ENCODE assay signal across 11 cellular contexts in the genomic region with DNA sequence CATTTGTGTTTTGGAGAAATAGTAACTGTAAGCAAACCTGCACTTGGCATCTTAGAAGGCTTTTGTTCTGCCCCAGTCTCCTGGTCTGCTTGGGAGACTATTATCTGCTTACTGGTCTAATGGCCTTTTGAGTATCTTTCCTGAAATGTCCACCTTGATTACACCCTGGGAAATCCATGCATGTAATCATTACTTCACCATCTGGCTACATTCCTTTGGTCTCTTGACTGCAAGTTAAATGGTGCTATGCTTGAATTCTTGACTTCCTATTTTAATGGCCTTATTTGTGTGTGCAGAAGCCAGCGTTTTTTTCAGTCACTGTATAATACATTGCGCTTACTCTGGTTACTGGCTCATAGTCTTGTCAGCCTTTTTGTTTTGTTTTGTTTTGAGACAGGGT. TPM values are rescaled to one million over a fixed set of nuclear protein-coding genes. Genes with fewer than 3 reads are reported as not detected.
DNase-seq lines count a peak whose midpoint lies in the region; ATAC-seq and TF ChIP-seq lines count a peak whose summit lies in the region.
"Had no signal": no experiment of that assay in that cellular context is flagged by ENCODE, and none has a peak within 500 bp of the region (broad histone marks: within the 10 kb centered on the region; RNA-seq: fewer than 3 reads in every experiment).

No MANE protein-coding gene starts in this region.

- BruUV-seq in IMR-90 (replicated peaks; lab: Mats Ljungman, UMichigan), result no TSS peak

- WGBS in IMR-90 (ENCODE audit: extremely low coverage in 2 of 2, insufficient read length in 1 of 2), 2 experiments, result no CpG with 5 or more reads among the region's 2 CpGs
- WGBS in aorta, 2 donors, result 26 to 62% methylated on average over 2 of the region's 2 CpGs
- 29% methylated on average over 2 of the region's 2 CpGs for WGBS in right cardiac atrium

- H3K4me2 ChIP-seq in IMR-90 (ENCODE audit: low read depth, low read length), result peak overlapping the region; percentile 0; the same call in 1 of the 2 replicates

- H2AK9ac ChIP-seq in IMR-90 (replicated peaks; ENCODE audit: low read depth, low read length, poor library complexity), result no peak overlapping the region

- dilution Hi-C loops in IMR-90 (cut with HindIII; ENCODE audit: low sequenced_read_pairs, unreplicated experiment), result loop anchor here (25.0 kb wide), 1 partner anchor 118 kb away; no protein-coding TSS in a partner anchor

- in situ Hi-C loops in IMR-90 (cut with MboI; ENCODE audit: low sequenced_read_pairs) (no loop called here), astrocyte of the spinal cord (cut with HindIII; ENCODE audit: low sequenced_read_pairs) (no loop called here)

- H2BK5ac ChIP-seq in IMR-90 (ENCODE audit: low read depth, low read length, poor library complexity, severe bottlenecking), result no peak overlapping the region

- H3K14ac ChIP-seq in IMR-90 (replicated peaks; ENCODE audit: low read depth, low read length), result no peak overlapping the region; the same call in 1 of the 2 replicates

- peaks cover 3% of the 10 kb centered on the region; the same call in 1 of the 2 replicates for H3K9me1 ChIP-seq in IMR-90 (ENCODE audit: insufficient read depth, low read length)

- H3K18ac ChIP-seq in IMR-90 (ENCODE audit: low read depth, low read length), result no peak overlapping the region

- TF ChIP-seq CTCF in AG04450 (IDR thresholded peaks at IDR 0.05; ENCODE audit: low read depth, low read length), result no peak
- TF ChIP-seq CTCF in IMR-90 (conservative IDR thresholded peaks at IDR 0.05; ENCODE audit: low read depth, low read length), result no peak
- no peak for TF ChIP-seq CTCF in astrocyte of the spinal cord (IDR thresholded peaks at IDR 0.05; ENCODE audit: low read depth, low read length)

- H3K27ac ChIP-seq in AG04450 (ENCODE audit: low read depth, low read length) (peak overlapping the region; percentile 79), IMR-90 (ENCODE audit: insufficient read depth, low read length) (peak overlapping the region; percentile 46; the same call in 1 of the 2 replicates), aorta (ENCODE audit: low read depth in 1 of 2, low read length in 2 of 2) (no peak overlapping the region), right cardiac atrium (ENCODE audit: low read length) (no peak overlapping the region)

- no peak overlapping the region for H3K56ac ChIP-seq in IMR-90 (ENCODE audit: extremely low read depth, insufficient read depth, low read length)

- DNase-seq in AG04450 (ENCODE audit: low read depth, low spot score), result no peak
- DNase-seq in IMR-90, result peak; percentile 65
- DNase-seq in astrocyte of the spinal cord (ENCODE audit: low read depth, low spot score), result peak; percentile 60
- peak; percentile 28 for DNase-seq in myocyte (ENCODE audit: low read depth)
- no peak for DNase-seq in aorta
- DNase-seq in right cardiac atrium, result no peak
- DNase-seq: activated effector memory CD4-positive, alpha-beta T cell treated with anti-CD3 and anti-CD28 coated beads, Interleukin-2, amount 50 U/mL, for 16 hours; MV-4-11; stomach had no signal

- H4K20me1 ChIP-seq in IMR-90 (ENCODE audit: insufficient read depth, low read length), result peaks cover 18% of the 10 kb centered on the region

- no peak overlapping the region for H4K8ac ChIP-seq in IMR-90 (ENCODE audit: low read depth in 2 of 2, low read length in 2 of 2)

- peaks cover 59% of the 10 kb centered on the region for H3K36me3 ChIP-seq in IMR-90 (ENCODE audit: control insufficient read depth, insufficient read depth, low read length)
- H3K36me3 ChIP-seq in aorta (ENCODE audit: control insufficient read depth in 1 of 2, insufficient read depth in 2 of 2, low read length in 1 of 2), result peaks cover 4 to 19% of the 10 kb centered on the region in 2 donors

- no peak for TF ChIP-seq RAD21 in IMR-90 (IDR thresholded peaks at IDR 0.05; ENCODE audit: low read length)

- H3K9ac ChIP-seq in IMR-90 (ENCODE audit: low read depth, low read length), result no peak overlapping the region

- H3K79me1 ChIP-seq in IMR-90 (ENCODE audit: low read depth in 1 of 2, low read length in 2 of 2), result peaks cover 23 to 58% of the 10 kb centered on the region in 2 experiments; a peak in 3 of 4 replicates

- CTCF ChIA-PET in AG04450 (lab: Charles Lee) (interaction anchor here (1.2 to 5.7 kb wide), 3 partner anchors 12 to 133 kb away, joined by 3 to 31 read pairs (median 24); no protein-coding TSS in a partner anchor), IMR-90 (lab: Yijun Ruan, JAX) (no interaction called here)

- H2BK120ac ChIP-seq in IMR-90 (ENCODE audit: low read depth, low read length), result no peak overlapping the region

- peak; percentile 26 for ATAC-seq in IMR-90 (ENCODE audit: low read depth)
- ATAC-seq in aorta (ENCODE audit: low FRiP score), result no peak
- ATAC-seq in HG02981 (IDR thresholded peaks at IDR 0.05; ENCODE audit: unreplicated experiment), result no peak
- no peak for ATAC-seq in right cardiac atrium
- no peak for ATAC-seq in HG02840 (IDR thresholded peaks at IDR 0.05; ENCODE audit: low FRiP score, unreplicated experiment)

- POLR2A ChIA-PET in AG04450 (lab: Yijun Ruan, JAX), result no interaction called here
- POLR2A ChIA-PET in IMR-90 (lab: Charles Lee; ENCODE audit: unreplicated experiment), result no interaction called here

- H3K4me3 ChIP-seq in AG04450 (ENCODE audit: low read depth, low read length) (no peak overlapping the region), IMR-90 (ENCODE audit: insufficient read depth, low read depth, low read length) (no peak overlapping the region), astrocyte of the spinal cord (ENCODE audit: low read depth, low read length) (no peak overlapping the region), aorta (ENCODE audit: low read length in 2 of 2) (no peak overlapping the region), right cardiac atrium (ENCODE audit: low read length) (no peak overlapping the region)
- H3K4me3 ChIP-seq: stomach had no signal

- H2BK15ac ChIP-seq in IMR-90 (ENCODE audit: low read depth, low read length), result no peak overlapping the region

- no peak overlapping the region for H2AFZ ChIP-seq in IMR-90 (replicated peaks; ENCODE audit: low read length, poor library complexity)

- no peak overlapping the region for H4K91ac ChIP-seq in IMR-90 (ENCODE audit: insufficient read depth, low read depth, low read length)

- H4K5ac ChIP-seq in IMR-90 (ENCODE audit: low read depth, low read length), result no peak overlapping the region

- H2BK20ac ChIP-seq in IMR-90 (ENCODE audit: low read depth, low read length), result no peak overlapping the region

- intact Hi-C loops in IMR-90 (cut with micrococcal nuclease), result no loop called here
- intact Hi-C loops in aorta (cut with DNase I), result no loop called here
- intact Hi-C loops in right cardiac atrium (cut with DNase I), result no loop called here

- no peak overlapping the region for H3K4ac ChIP-seq in IMR-90 (ENCODE audit: low read depth, low read length)

- H3K27me3 ChIP-seq in AG04450 (ENCODE audit: control insufficient read depth, insufficient read depth, low read length) (no peaks in the 10 kb centered on the region), IMR-90 (ENCODE audit: control insufficient read depth, insufficient read depth, low read length) (no peaks in the 10 kb centered on the region), aorta (ENCODE audit: control insufficient read depth in 1 of 2, insufficient read depth in 2 of 2, low read length in 1 of 2) (no peaks in the 10 kb centered on the region), right cardiac atrium (ENCODE audit: control insufficient read depth, insufficient read depth) (no peaks in the 10 kb centered on the region)
- H3K27me3 ChIP-seq: stomach had no signal

- no peak for TF ChIP-seq POLR2A in IMR-90 (IDR thresholded peaks at IDR 0.05; ENCODE audit: low read depth, low read length)

- H3K9me3 ChIP-seq in AG04450 (ENCODE audit: control insufficient read depth, insufficient read depth, low read length), result no peaks in the 10 kb centered on the region
- no peaks in the 10 kb centered on the region for H3K9me3 ChIP-seq in IMR-90 (ENCODE audit: control insufficient read depth, insufficient read depth, low read length)
- no peaks in the 10 kb centered on the region for H3K9me3 ChIP-seq in aorta (ENCODE audit: control insufficient read depth, low read length)
- H3K9me3 ChIP-seq in right cardiac atrium (ENCODE audit: control insufficient read depth, low read length), result no peaks in the 10 kb centered on the region
- H3K9me3 ChIP-seq: stomach had no signal

- no peak overlapping the region for H2AK5ac ChIP-seq in IMR-90 (ENCODE audit: low read depth, low read length)

- peaks cover 15% of the 10 kb centered on the region for H3K4me1 ChIP-seq in IMR-90 (ENCODE audit: control insufficient read depth, insufficient read depth, low read length)
- H3K4me1 ChIP-seq in aorta (ENCODE audit: control insufficient read depth in 1 of 2, insufficient read depth in 2 of 2, low read length in 2 of 2), result peaks cover 0 to 3% of the 10 kb centered on the region in 2 donors
- H3K4me1 ChIP-seq in right cardiac atrium (ENCODE audit: control insufficient read depth, insufficient read depth, low read length), result no peaks in the 10 kb centered on the region

- H3K23ac ChIP-seq in IMR-90 (ENCODE audit: low read depth, low read length), result no peak overlapping the region

TF ChIP-seq in IMR-90, 13 proteins besides CTCF, POLR2A, EP300 and RAD21 (continues in another document):
- TF ChIP-seq RCOR1 (IDR thresholded peaks at IDR 0.05; ENCODE audit: insufficient replicate concordance, low read length) (no peak), SMC3 (IDR thresholded peaks at IDR 0.05; ENCODE audit: low read depth, low read length) (no peak), FOS (IDR thresholded peaks at IDR 0.05; ENCODE audit: low read depth, low read length) (no peak), CHD1 (IDR thresholded peaks at IDR 0.05; ENCODE audit: low read depth, low read length) (no peak)
- TF ChIP-seq, protein P1, sequence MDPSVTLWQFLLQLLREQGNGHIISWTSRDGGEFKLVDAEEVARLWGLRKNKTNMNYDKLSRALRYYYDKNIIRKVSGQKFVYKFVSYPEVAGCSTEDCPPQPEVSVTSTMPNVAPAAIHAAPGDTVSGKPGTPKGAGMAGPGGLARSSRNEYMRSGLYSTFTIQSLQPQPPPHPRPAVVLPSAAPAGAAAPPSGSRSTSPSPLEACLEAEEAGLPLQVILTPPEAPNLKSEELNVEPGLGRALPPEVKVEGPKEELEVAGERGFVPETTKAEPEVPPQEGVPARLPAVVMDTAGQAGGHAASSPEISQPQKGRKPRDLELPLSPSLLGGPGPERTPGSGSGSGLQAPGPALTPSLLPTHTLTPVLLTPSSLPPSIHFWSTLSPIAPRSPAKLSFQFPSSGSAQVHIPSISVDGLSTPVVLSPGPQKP (IDR thresholded peaks at IDR 0.05; ENCODE audit: borderline replicate concordance, low read depth, low read length), result no peak

RNA-seq across cellular contexts. Expression of gene CHD2, which starts 29.9 kb away (rescaled TPM):
- polyA plus RNA-seq in AG04450 (2011; rRNA removed), result 62.6 and 74.8 TPM in 2 replicates
- polyA minus RNA-seq in AG04450 (2011; rRNA and poly(A)+ RNA removed), result 163 and 178 TPM in 2 replicates
- total RNA-seq in IMR-90 (2012; rRNA removed), result 64.7 and 71.4 TPM in 2 replicates
- polyA plus RNA-seq in IMR-90 (2012; rRNA removed), result 37.8 and 44.9 TPM in 2 replicates
- polyA plus RNA-seq in IMR-90 (2012; cell fraction: cytosol; rRNA removed), result 9.0 and 12.0 TPM in 2 replicates
- polyA plus RNA-seq in IMR-90 (2012; cell fraction: nucleus; rRNA removed; ENCODE audit: low replicate concordance), result 54.1 and 206 TPM in 2 replicates
- total RNA-seq in myocyte, result 47.7 and 52.4 TPM in 2 replicates
- 31.4 TPM for polyA plus RNA-seq in myocyte (2012)
- total RNA-seq in aorta, result 100 to 1,000 TPM; 120 to 144 TPM
- polyA plus RNA-seq in aorta, result 10 to 100 TPM; 38.0 to 42.6 TPM
- total RNA-seq in right cardiac atrium, result 10 to 100 TPM; 62.7 to 83.6 (median 65.1) TPM
- polyA plus RNA-seq in right cardiac atrium, result 28.4 TPM

Comparison
In these comparisons a context has a peak if more than half of its experiments do, and no peak if none do; other contexts are left out.
1. DNase-seq: peak in IMR-90 (single experiment), astrocyte of the spinal cord (single experiment) and myocyte (single experiment); none in AG04450 (single experiment), aorta (0 of 2) and right cardiac atrium (0 of 3).
2. H3K27ac ChIP-seq: peak in AG04450 (single experiment) and IMR-90 (single experiment); none in aorta (0 of 2) and right cardiac atrium (single experiment).